In genomic region chr1:114112775-114113174, GRCh38 we compare ENCODE assay signal across 16 cellular contexts. TPM values are rescaled to one million over a fixed set of nuclear protein-coding genes. Genes with fewer than 3 reads are reported as not detected.
A peak's percentile ranks its signal among the peaks of the same experiment; 100 is the strongest.
DNase-seq lines count a peak whose midpoint lies in the region; ATAC-seq and TF ChIP-seq lines count a peak whose summit lies in the region.
"Had no signal": no experiment of that assay in that cellular context is flagged by ENCODE, and none has a peak within 500 bp of the region (broad histone marks: within the 10 kb centered on the region; RNA-seq: fewer than 3 reads in every experiment).

No MANE protein-coding gene starts in this region.

- H3K79me1 ChIP-seq in trophoblast cell (ENCODE audit: low read length), result no peaks in the 10 kb centered on the region

- H3K18ac ChIP-seq in trophoblast cell (ENCODE audit: low read length), result no peak overlapping the region

- no peak for ATAC-seq in GM21717 (IDR thresholded peaks at IDR 0.05; ENCODE audit: unreplicated experiment)
- ATAC-seq: GM12878, PC-3 had no signal

- no CpG with 5 or more reads among the region's 4 CpGs for WGBS in trophoblast cell (ENCODE audit: extremely low coverage, insufficient coverage, insufficient read length)

- DNase-seq in Daoy (ENCODE audit: low read depth) (peak; percentile 41), RPMI7951 (ENCODE audit: low read depth) (peak; percentile 36), immature natural killer cell (no peak), trophoblast cell (peak; percentile 17 to 54), RWPE1 (ENCODE audit: low spot score) (no peak), retina (no peak), COR-L47 (lab: John Stamatoyannopoulos, UW) (no peak)
- DNase-seq: CD4-positive, alpha-beta T cell; DMS153; KG1; NCI-H2107; NCI-H524 treated with DMSO at 0.1 percent for 48 hours; PC-3; SJCRH30 had no signal

- H3K4me3 ChIP-seq in trophoblast cell (ENCODE audit: low read depth, low read length), result no peak overlapping the region
- H3K4me3 ChIP-seq: GM12878, SJCRH30 had no signal

- no peak overlapping the region for H3K23ac ChIP-seq in trophoblast cell (ENCODE audit: low read length)

- no peak overlapping the region for H2AK5ac ChIP-seq in trophoblast cell (ENCODE audit: low read length)

- no peaks in the 10 kb centered on the region for H3K36me3 ChIP-seq in trophoblast cell (ENCODE audit: control insufficient read depth in 1 of 2, insufficient read depth in 2 of 2, low read length in 2 of 2)
- H3K36me3 ChIP-seq: SJCRH30 had no signal

- H3K27me3 ChIP-seq in trophoblast cell (ENCODE audit: insufficient read depth, low read length), result no peaks in the 10 kb centered on the region
- H3K27me3 ChIP-seq: SJCRH30 had no signal

- H3K4me3 Mint-ChIP-seq in immature natural killer cell, result peak overlapping the region in 4 of 5 donors; percentile 3 to 47 (median 34)
- H3K4me3 Mint-ChIP-seq: CD4-positive, alpha-beta T cell had no signal

- H3K79me2 ChIP-seq in trophoblast cell (ENCODE audit: control insufficient read depth, insufficient read depth, low read length, poor library complexity), result no peaks in the 10 kb centered on the region

- no peak overlapping the region for H2BK120ac ChIP-seq in trophoblast cell (ENCODE audit: insufficient read depth, low read length, poor library complexity)

- POLR2A ChIA-PET in RWPE1 (lab: Yijun Ruan, JAX; ENCODE audit: low non-redundant PET), result no interaction called here

- H4K8ac ChIP-seq in trophoblast cell (ENCODE audit: low read depth, low read length), result no peak overlapping the region

- no peak for TF ChIP-seq CTCF in RWPE1 (conservative IDR thresholded peaks at IDR 0.05; ENCODE audit: low read depth)

- H3K4me1 ChIP-seq in trophoblast cell (ENCODE audit: control insufficient read depth in 1 of 2, insufficient read depth in 2 of 2, low read length in 2 of 2), result peaks cover 16 to 27% of the 10 kb centered on the region in 2 experiments
- H3K4me1 ChIP-seq: SJCRH30 had no signal

- no peak overlapping the region for H3K9ac ChIP-seq in trophoblast cell (ENCODE audit: low read length)

- H2AFZ ChIP-seq in trophoblast cell (ENCODE audit: insufficient read depth, low read length, poor library complexity), result no peak overlapping the region

- H3K9me3 ChIP-seq in trophoblast cell (ENCODE audit: insufficient read depth, low read depth, low read length), result no peaks in the 10 kb centered on the region
- H3K9me3 ChIP-seq: SJCRH30 had no signal

- no peak overlapping the region for H3K27ac ChIP-seq in trophoblast cell (ENCODE audit: low read depth, low read length)
- no peak overlapping the region for H3K27ac ChIP-seq in RWPE1
- H3K27ac ChIP-seq: SJCRH30 had no signal

- no peak overlapping the region for H4K91ac ChIP-seq in trophoblast cell (ENCODE audit: low read depth, low read length)

- H3K14ac ChIP-seq in trophoblast cell (ENCODE audit: low read length), result no peak overlapping the region

- H4K12ac ChIP-seq in trophoblast cell (ENCODE audit: low read depth, low read length), result no peak overlapping the region

- H2BK5ac ChIP-seq in trophoblast cell (ENCODE audit: low read depth, low read length, poor library complexity), result no peak overlapping the region

- H2BK12ac ChIP-seq in trophoblast cell (ENCODE audit: low read length), result no peak overlapping the region

- no peak overlapping the region for H3K4me2 ChIP-seq in trophoblast cell (ENCODE audit: low read length)

- CTCF ChIA-PET in RWPE1 (lab: Yijun Ruan, JAX), result interaction anchor here (0.6 kb wide), 1 partner anchor 990 kb away, joined by 3 read pairs; no protein-coding TSS in a partner anchor

- H3K27ac Mint-ChIP-seq in immature natural killer cell, result peak overlapping the region in 1 of 6 donors; percentile 73
- H3K27ac Mint-ChIP-seq: CD4-positive, alpha-beta T cell had no signal

- no peak overlapping the region for H3K4ac ChIP-seq in trophoblast cell (ENCODE audit: low read depth, low read length)

- H3K36me3 Mint-ChIP-seq in immature natural killer cell, result no peaks in the 10 kb centered on the region

- H3K27me3 Mint-ChIP-seq in immature natural killer cell (ENCODE audit: low read depth in 3 of 3), result peaks cover 0 to 5% (median 3%) of the 10 kb centered on the region in 3 donors
- H3K27me3 Mint-ChIP-seq: CD4-positive, alpha-beta T cell had no signal

- H3K9me3 Mint-ChIP-seq in immature natural killer cell, result no peaks in the 10 kb centered on the region
- H3K9me3 Mint-ChIP-seq: CD4-positive, alpha-beta T cell had no signal

- H3K4me1 Mint-ChIP-seq in immature natural killer cell, result peaks cover 27 to 33% of the 10 kb centered on the region in 2 donors

RNA-seq across cellular contexts. Expression of gene SYT6, which starts 40.9 kb away (rescaled TPM):
- not detected in 2 replicates for total RNA-seq in Daoy (2014; rRNA removed; shearing (Covaris generic))
- not detected in 2 replicates for total RNA-seq in RPMI7951 (2014; rRNA removed; shearing (Covaris generic))
- not detected for polyA plus RNA-seq in immature natural killer cell
- polyA plus RNA-seq in trophoblast cell (2013), result 0.60 and 0.76 TPM in 2 replicates
- total RNA-seq: CD4-positive, alpha-beta T cell; PC-3 had no signal

Comparison
In these comparisons a context has a peak if more than half of its experiments do, and no peak if none do; other contexts are left out.
1. DNase-seq: peak in Daoy (single experiment), RPMI7951 (single experiment) and trophoblast cell (2 of 2); none in immature natural killer cell (0 of 3), RWPE1 (single experiment), retina (single experiment) and COR-L47 (single experiment).